In genomic region chr22:29315286-29316195, GRCh38 we compare ENCODE assay signal across 9 cellular contexts. TPM values are rescaled to one million over a fixed set of nuclear protein-coding genes. Genes with fewer than 3 reads are reported as not detected.
DNase-seq lines count a peak whose midpoint lies in the region; ATAC-seq and TF ChIP-seq lines count a peak whose summit lies in the region.
"Had no signal": no experiment of that assay in that cellular context is flagged by ENCODE, and none has a peak within 500 bp of the region (broad histone marks: within the 10 kb centered on the region; RNA-seq: fewer than 3 reads in every experiment).

RASL10A (minus strand) TSS chr22:29315697; CDS start chr22:29315246, 451 bp downstream.

- H3K4me3 ChIP-seq in SK-N-SH (ENCODE audit: low read depth in 2 of 2, low read length in 1 of 2) (peak within 1 kb of the TSS; percentile 31 to 41), iPS-20b (ENCODE audit: low read length) (peak within 1 kb of the TSS; percentile 30; the same call in 1 of the 2 replicates)

- POLR2A ChIA-PET in SK-N-SH (lab: Yijun Ruan, JAX): interaction anchor here (0.7 kb wide), 1 partner anchor 38 kb away, joined by 3 read pairs; no protein-coding TSS in a partner anchor
- POLR2A ChIA-PET in activated CD4-positive, alpha-beta memory T cell treated with anti-CD3 and anti-CD28 coated beads, Interleukin-2, amount 10 ng/mL, durations not matched to agents 7 days and 5 days (lab: Charles Lee): interaction anchor here (2.0 kb wide), 1 partner anchor 13 kb away, joined by 7 read pairs; no protein-coding TSS in a partner anchor

- no peak for TF ChIP-seq CTCF in SK-N-SH (IDR thresholded peaks at IDR 0.05)

- H3K4me1 ChIP-seq in SK-N-SH (ENCODE audit: control insufficient read depth in 1 of 2, insufficient read depth in 2 of 2, low read depth in 1 of 2, low read length in 1 of 2) (peaks cover 9 to 10% of the 10 kb centered on the region in 2 experiments; a peak in 3 of 4 replicates), iPS-20b (ENCODE audit: insufficient read depth, low read length) (no peaks in the 10 kb centered on the region)

- peak within 1 kb of the TSS; percentile 44; the same call in 1 of the 2 replicates for H3K4me2 ChIP-seq in SK-N-SH

- H3F3A ChIP-seq in SK-N-SH (replicated peaks; ENCODE audit: insufficient read depth): no peaks in the 10 kb centered on the region

- peaks cover 46% of the 10 kb centered on the region for H3K27me3 Mint-ChIP-seq in activated CD4-positive, alpha-beta memory T cell treated with anti-CD3 and anti-CD28 coated beads, Interleukin-2, amount 10 ng/mL, durations not matched to agents 7 days and 5 days
- peaks cover 59% of the 10 kb centered on the region for H3K27me3 Mint-ChIP-seq in stimulated activated naive CD8-positive, alpha-beta T cell treated with anti-CD3 and anti-CD28 coated beads, Interleukin-15, amount 100 ng/mL, for 72 hours

- H3K27ac Mint-ChIP-seq in activated CD4-positive, alpha-beta memory T cell treated with anti-CD3 and anti-CD28 coated beads, Interleukin-2, amount 10 ng/mL, durations not matched to agents 7 days and 5 days: no peak within 1 kb of the TSS
- peak within 1 kb of the TSS; percentile 33 to 63 for H3K27ac Mint-ChIP-seq in stimulated activated naive CD8-positive, alpha-beta T cell treated with anti-CD3 and anti-CD28 coated beads, Interleukin-15, amount 100 ng/mL, for 72 hours

- H2AFZ ChIP-seq in SK-N-SH (ENCODE audit: low read depth): no peak within 1 kb of the TSS

- H3K79me2 ChIP-seq in SK-N-SH (ENCODE audit: insufficient read depth): no peaks in the 10 kb centered on the region

- peaks cover 4% of the 10 kb centered on the region for H3K36me3 Mint-ChIP-seq in activated CD4-positive, alpha-beta memory T cell treated with anti-CD3 and anti-CD28 coated beads, Interleukin-2, amount 10 ng/mL, durations not matched to agents 7 days and 5 days (ENCODE audit: low read depth)

- H3K9me3 ChIP-seq in SK-N-SH (no peaks in the 10 kb centered on the region), iPS-20b (ENCODE audit: insufficient read depth, low read depth, low read length) (no peaks in the 10 kb centered on the region)

- TF ChIP-seq RAD21 in SK-N-SH (IDR thresholded peaks at IDR 0.05; ENCODE audit: low read length): no peak

- H3K9me2 ChIP-seq in SK-N-SH: no peaks in the 10 kb centered on the region

- WGBS in SK-N-SH (ENCODE audit: low lambda C conversion rate): 22% methylated on average over 74 of the region's 106 CpGs

- no peak within 1 kb of the TSS for H3K27ac ChIP-seq in SK-N-SH (ENCODE audit: low read depth in 2 of 2, low read length in 1 of 2)
- H3K27ac ChIP-seq in iPS-20b (ENCODE audit: low read length): no peak within 1 kb of the TSS

- no peaks in the 10 kb centered on the region for H3K9me3 Mint-ChIP-seq in activated CD4-positive, alpha-beta memory T cell treated with anti-CD3 and anti-CD28 coated beads, Interleukin-2, amount 10 ng/mL, durations not matched to agents 7 days and 5 days
- H3K9me3 Mint-ChIP-seq in stimulated activated naive CD8-positive, alpha-beta T cell treated with anti-CD3 and anti-CD28 coated beads, Interleukin-15, amount 100 ng/mL, for 72 hours: no peaks in the 10 kb centered on the region

- ATAC-seq in SK-N-SH treated with all-trans-retinoic acid at 6 μM for 48 hours (no peak), HG02973 (IDR thresholded peaks at IDR 0.05; ENCODE audit: unreplicated experiment) (no peak), GM19035 (IDR thresholded peaks at IDR 0.05; ENCODE audit: unreplicated experiment) (no peak)
- peak; percentile 11 for ATAC-seq in stimulated activated naive CD8-positive, alpha-beta T cell treated with anti-CD3 and anti-CD28 coated beads, Interleukin-15, amount 100 ng/mL, for 72 hours

- H3K36me3 ChIP-seq in SK-N-SH (replicated peaks in 1 of 2; ENCODE audit: control insufficient read depth in 1 of 2, insufficient read depth in 2 of 2, low read length in 1 of 2) (peaks cover 6 to 7% of the 10 kb centered on the region in 2 experiments), iPS-20b (ENCODE audit: insufficient read depth, low read depth, low read length) (no peaks in the 10 kb centered on the region)

- H3K4me1 Mint-ChIP-seq in activated CD4-positive, alpha-beta memory T cell treated with anti-CD3 and anti-CD28 coated beads, Interleukin-2, amount 10 ng/mL, durations not matched to agents 7 days and 5 days: peaks cover 35% of the 10 kb centered on the region
- peaks cover 32% of the 10 kb centered on the region for H3K4me1 Mint-ChIP-seq in stimulated activated naive CD8-positive, alpha-beta T cell treated with anti-CD3 and anti-CD28 coated beads, Interleukin-15, amount 100 ng/mL, for 72 hours

- DNase-seq in SK-N-SH: peak; percentile 77
- no peak for DNase-seq in activated CD4-positive, alpha-beta memory T cell treated with anti-CD3 and anti-CD28 coated beads, Interleukin-2, amount 10 ng/mL, durations not matched to agents 7 days and 5 days
- peak in 1 of 2 donors; percentile 14 for DNase-seq in stimulated activated naive CD8-positive, alpha-beta T cell treated with anti-CD3 and anti-CD28 coated beads, Interleukin-15, amount 100 ng/mL, for 72 hours
- no peak for DNase-seq in stimulated activated CD4-positive, alpha-beta T cell treated with anti-CD3 and anti-CD28 coated beads, Interleukin-4, amount 100 ng/mL, for 1 hour
- DNase-seq: activated gamma-delta T cell had no signal

- H3K9ac ChIP-seq in SK-N-SH: no peak within 1 kb of the TSS
- no peak within 1 kb of the TSS for H3K9ac ChIP-seq in iPS-20b (ENCODE audit: low read depth, low read length)

- CTCF ChIA-PET in SK-N-SH (lab: Yijun Ruan, JAX): interaction anchor here (3.1 to 3.4 kb wide), 2 partner anchors 13 to 44 kb away, joined by 20 to 24 read pairs; no protein-coding TSS in a partner anchor
- CTCF ChIA-PET in activated CD4-positive, alpha-beta memory T cell treated with anti-CD3 and anti-CD28 coated beads, Interleukin-2, amount 10 ng/mL, durations not matched to agents 7 days and 5 days (lab: Charles Lee): no interaction called here

- H3K27me3 ChIP-seq in SK-N-SH (ENCODE audit: insufficient read depth): peaks cover 21% of the 10 kb centered on the region
- H3K27me3 ChIP-seq in iPS-20b (ENCODE audit: insufficient read depth, low read length): peaks cover 54% of the 10 kb centered on the region

- H3K4me3 Mint-ChIP-seq in activated CD4-positive, alpha-beta memory T cell treated with anti-CD3 and anti-CD28 coated beads, Interleukin-2, amount 10 ng/mL, durations not matched to agents 7 days and 5 days: peak within 1 kb of the TSS; percentile 32
- H3K4me3 Mint-ChIP-seq in stimulated activated naive CD8-positive, alpha-beta T cell treated with anti-CD3 and anti-CD28 coated beads, Interleukin-15, amount 100 ng/mL, for 72 hours: peak within 1 kb of the TSS; percentile 26 to 61

- no peak for TF ChIP-seq EP300 in SK-N-SH (IDR thresholded peaks at IDR 0.05; ENCODE audit: borderline replicate concordance in 1 of 2, low read depth in 1 of 2, low read length in 1 of 2)

- H4K20me1 ChIP-seq in SK-N-SH (ENCODE audit: insufficient read depth): peaks cover 13% of the 10 kb centered on the region; the same call in 1 of the 2 replicates

TF ChIP-seq in SK-N-SH, 30 proteins besides CTCF, POLR2A, EP300 and RAD21 (continues in another document):
- TF ChIP-seq USF1 (IDR thresholded peaks at IDR 0.05; ENCODE audit: borderline replicate concordance, low read depth) (no peak), TCF12 (IDR thresholded peaks at IDR 0.05) (no peak), TAF1 (IDR thresholded peaks at IDR 0.05; ENCODE audit: borderline replicate concordance, low read depth, low read length) (no peak), FOXM1 (IDR thresholded peaks at IDR 0.05; ENCODE audit: low read depth) (no peak), FOXJ3 (CRISPR knock-in tag; IDR thresholded peaks at IDR 0.05) (no peak), SMC3 (IDR thresholded peaks at IDR 0.05; ENCODE audit: low read depth, low read length) (no peak), GATA2 (CRISPR knock-in tag; IDR thresholded peaks at IDR 0.05) (no peak)

TF ChIP-seq in SK-N-SH treated with all-trans-retinoic acid at 6 μM for 48 hours, 23 proteins besides CTCF, POLR2A, EP300 and RAD21:
- TF ChIP-seq ESRRG (CRISPR knock-in tag; IDR thresholded peaks at IDR 0.05) (no peak), ZFP30 (CRISPR knock-in tag; IDR thresholded peaks at IDR 0.05) (no peak), BACH2 (CRISPR knock-in tag; IDR thresholded peaks at IDR 0.05; ENCODE audit: borderline replicate concordance) (no peak), SNAI2 (CRISPR knock-in tag; IDR thresholded peaks at IDR 0.05) (no peak), ZNF70 (CRISPR knock-in tag; IDR thresholded peaks at IDR 0.05) (no peak), ARNTL (CRISPR knock-in tag; IDR thresholded peaks at IDR 0.05; ENCODE audit: borderline replicate concordance, low read depth) (no peak), RARB (CRISPR knock-in tag; IDR thresholded peaks at IDR 0.05) (no peak), ZNF8 (CRISPR knock-in tag; IDR thresholded peaks at IDR 0.05) (no peak), CREB5 (CRISPR knock-in tag; IDR thresholded peaks at IDR 0.05; ENCODE audit: low read depth) (no peak), ISL1 (CRISPR knock-in tag; IDR thresholded peaks at IDR 0.05) (no peak), PPARA (CRISPR knock-in tag; IDR thresholded peaks at IDR 0.05; ENCODE audit: borderline replicate concordance) (no peak)
TF ChIP-seq in SK-N-SH treated with all-trans-retinoic acid at 6 μM for 48 hours: peak in this region for 0.

RNA-seq across cellular contexts. Expression of gene RASL10A, which starts in this region (rescaled TPM):
- polyA plus RNA-seq in SK-N-SH (2012; rRNA removed): 0.18 and 0.36 TPM in 2 replicates
- polyA plus RNA-seq in SK-N-SH (2012; cell fraction: cytosol; rRNA removed): 0.04 TPM in 1 of 2 replicates, not detected in the other
- 2.7 and 4.2 TPM in 2 replicates for polyA plus RNA-seq in SK-N-SH (2012; cell fraction: nucleus; rRNA removed)
- total RNA-seq in activated CD4-positive, alpha-beta memory T cell treated with anti-CD3 and anti-CD28 coated beads, Interleukin-2, amount 10 ng/mL, durations not matched to agents 7 days and 5 days: under 1 TPM; 0.38 to 0.78 TPM
